In the genomic region with DNA sequence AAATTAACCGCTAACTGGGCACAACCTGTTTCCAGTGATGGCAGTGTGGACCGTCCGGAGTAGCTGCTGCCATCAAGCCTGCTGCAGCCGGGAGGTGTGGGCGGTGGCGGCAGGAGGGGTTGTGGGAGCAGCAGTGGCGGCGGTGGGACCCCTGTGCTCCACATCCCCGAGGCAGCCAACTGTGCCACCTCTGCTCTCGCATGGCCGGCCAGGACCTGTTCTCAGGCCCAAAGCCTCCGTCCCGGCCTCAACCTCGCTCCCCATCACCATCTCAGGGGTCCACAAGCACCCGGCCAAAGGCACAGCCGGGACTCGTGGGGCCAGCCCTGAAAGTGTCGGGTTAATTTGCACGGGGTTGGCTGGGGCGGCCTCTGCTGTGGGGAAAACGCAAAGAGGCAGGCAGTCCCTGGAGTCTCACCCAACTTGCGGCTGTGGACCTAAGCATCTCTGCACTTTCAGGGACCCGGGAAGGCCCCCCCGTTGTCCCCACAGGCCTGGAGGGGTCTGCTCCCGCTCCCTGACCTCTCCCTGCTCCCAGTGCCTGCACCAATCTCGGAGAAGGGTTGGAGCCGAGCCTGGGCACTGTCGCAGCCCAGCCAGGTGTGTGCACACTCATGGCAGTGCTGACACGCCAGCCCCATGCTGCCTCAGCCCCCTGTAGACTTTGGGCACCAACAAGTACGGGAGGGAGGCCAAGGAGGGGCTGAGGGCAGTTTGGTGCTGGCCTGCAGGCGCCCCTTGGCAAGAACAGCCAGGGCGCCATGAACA, we compare ENCODE assay signal across 26 cellular contexts. TPM values are rescaled to one million over a fixed set of nuclear protein-coding genes. Genes with fewer than 3 reads are reported as not detected.
DNase-seq lines count a peak whose midpoint lies in the region; ATAC-seq, FAIRE-seq and TF ChIP-seq lines count a peak whose summit lies in the region.
"Had no signal": no experiment of that assay in that cellular context is flagged by ENCODE, and none has a peak within 500 bp of the region (broad histone marks: within the 10 kb centered on the region; RNA-seq: fewer than 3 reads in every experiment).

No MANE protein-coding gene starts in this region.

- 93% methylated on average over 25 of the region's 32 CpGs for WGBS in HepG2 (ENCODE audit: low lambda C conversion rate)

- peak; percentile 35 for DNase-seq in H7
- peak; percentile 34 for DNase-seq in OCI-LY7 (ENCODE audit: low spot score)
- DNase-seq in HepG2 (ENCODE audit: low spot score) = no peak
- no peak for DNase-seq in RWPE1 (ENCODE audit: low spot score)
- DNase-seq in activated T-cell treated with anti-CD3 and anti-CD28 coated beads, Interleukin-2, amount 50 U/mL, for 48 hours = no peak
- DNase-seq in medulla oblongata (ENCODE audit: extremely low spot score) = no peak
- DNase-seq: activated T-cell treated with anti-CD3 and anti-CD28 coated beads, Interleukin-2, amount 50 U/mL, for 72 hours; aorta; BE2C; caudate nucleus; COR-L47; DMS79; GM23248; heart right ventricle; NCI-H187 treated with DMSO at 0.1 percent for 48 hours; NCI-H2227 treated with DMSO at 0.1 percent for 48 hours; NCI-H748 treated with DMSO at 0.1 percent for 48 hours; OCI-M1; SHP77; sigmoid colon; SW 1271 had no signal

- no peak for FAIRE-seq in HepG2 (lab: Jason Lieb, UNC)
- FAIRE-seq: A204.1, HTR-8/SVneo had no signal

- H3K9me3 ChIP-seq in OCI-LY7 (ENCODE audit: low read length) (peaks cover 5% of the 10 kb centered on the region; the same call in 1 of the 2 replicates), HepG2 (ENCODE audit: low read length) (no peaks in the 10 kb centered on the region)
- H3K9me3 ChIP-seq: BE2C, heart right ventricle, sigmoid colon had no signal

- H3K79me2 ChIP-seq in OCI-LY7 (ENCODE audit: insufficient read depth, low read depth, low read length) (no peaks in the 10 kb centered on the region; the same call in 1 of the 2 replicates), HepG2 (ENCODE audit: insufficient read depth, low read length) (no peaks in the 10 kb centered on the region)

- H3K27me3 ChIP-seq in H7 (ENCODE audit: control insufficient read depth, insufficient read depth, low read length) (no peaks in the 10 kb centered on the region), HepG2 (ENCODE audit: control insufficient read depth in 1 of 2, insufficient read depth in 2 of 2, low read length in 2 of 2) (no peaks in the 10 kb centered on the region)
- H3K27me3 ChIP-seq: BE2C, heart right ventricle, sigmoid colon had no signal

- intact Hi-C loops in OCI-LY7 (cut with micrococcal nuclease; ENCODE audit: unreplicated experiment) (no loop called here), HepG2 (cut with micrococcal nuclease; ENCODE audit: unreplicated experiment) (no loop called here)

- H4K20me1 ChIP-seq in OCI-LY7 (ENCODE audit: insufficient read depth, low read length) = no peaks in the 10 kb centered on the region
- no peaks in the 10 kb centered on the region for H4K20me1 ChIP-seq in HepG2 (ENCODE audit: insufficient read depth, low read length)

- H3K4me3 ChIP-seq in GM12875 (ENCODE audit: low read depth, low read length) = peak overlapping the region; percentile 8
- H3K4me3 ChIP-seq in H7 (ENCODE audit: insufficient read depth, low read depth, low read length) = no peak overlapping the region
- H3K4me3 ChIP-seq in OCI-LY7 (ENCODE audit: low read depth, low read length, poor library complexity, severe bottlenecking) = peak overlapping the region; percentile 44
- no peak overlapping the region for H3K4me3 ChIP-seq in HepG2 (replicated peaks in 1 of 3; ENCODE audit: insufficient read depth in 1 of 3, low read depth in 2 of 3, low read length in 3 of 3)
- H3K4me3 ChIP-seq: GM23248, heart right ventricle, sigmoid colon had no signal

- no peak for TF ChIP-seq POLR2A in HepG2 (IDR thresholded peaks at IDR 0.05; ENCODE audit: insufficient read depth in 1 of 2, low read depth in 2 of 2, low read length in 2 of 2)

- BruUV-seq in OCI-LY7 (replicated peaks; lab: Mats Ljungman, UMichigan) (no TSS peak), HepG2 (replicated peaks; lab: Mats Ljungman, UMichigan) (no TSS peak)

- H3K36me3 ChIP-seq in H7 (replicated peaks; ENCODE audit: control insufficient read depth, insufficient read depth, low read length) (no peaks in the 10 kb centered on the region), OCI-LY7 (ENCODE audit: insufficient read depth, low read length) (no peaks in the 10 kb centered on the region; the same call in 1 of the 2 replicates), HepG2 (replicated peaks in 1 of 2; ENCODE audit: control insufficient read depth in 1 of 2, insufficient read depth in 2 of 2, low read length in 2 of 2) (peaks cover 9 to 39% of the 10 kb centered on the region in 2 experiments)
- H3K36me3 ChIP-seq: BE2C, heart right ventricle, sigmoid colon had no signal

- CTCF ChIA-PET in OCI-LY7 (lab: Charles Lee; ENCODE audit: unreplicated experiment) (interaction anchor here (0.5 to 0.6 kb wide), 2 partner anchors 311 to 758 kb away, joined by 4 read pairs; no protein-coding TSS in a partner anchor), HepG2 (lab: Yijun Ruan, JAX; ENCODE audit: low intra/inter-chr PET ratio, low total read pairs) (no interaction called here), RWPE1 (lab: Yijun Ruan, JAX) (interaction anchor here (0.5 to 0.9 kb wide), 4 partner anchors 8 to 94 kb away, joined by 3 to 6 read pairs (median 4); no protein-coding TSS in a partner anchor)

- POLR2A ChIA-PET in OCI-LY7 (lab: Charles Lee) = interaction anchor here (0.8 to 2.4 kb wide), 7 partner anchors 8 to 159 kb away, joined by 3 to 17 read pairs (median 4); no protein-coding TSS in a partner anchor
- POLR2A ChIA-PET in HepG2 (lab: Yijun Ruan, JAX) = no interaction called here
- POLR2A ChIA-PET in RWPE1 (lab: Yijun Ruan, JAX; ENCODE audit: low non-redundant PET) = no interaction called here

- H3K4me2 ChIP-seq in OCI-LY7 (ENCODE audit: low read length) = peak overlapping the region; percentile 76
- H3K4me2 ChIP-seq in HepG2 (ENCODE audit: low read depth, low read length) = no peak overlapping the region

- H3K4me1 ChIP-seq in OCI-LY7 (ENCODE audit: insufficient read depth, low read length, poor library complexity, severe bottlenecking) = peaks cover 83% of the 10 kb centered on the region
- peaks cover 11% of the 10 kb centered on the region; the same call in 1 of the 2 replicates for H3K4me1 ChIP-seq in HepG2 (ENCODE audit: insufficient read depth, low read length)
- H3K4me1 ChIP-seq: BE2C, sigmoid colon had no signal

- H2AFZ ChIP-seq in OCI-LY7 (ENCODE audit: low read length) (peak overlapping the region; percentile 91), HepG2 (ENCODE audit: low read length) (no peak overlapping the region)
- H2AFZ ChIP-seq: GM23248 had no signal

- in situ Hi-C loops in HepG2 (cut with HindIII; ENCODE audit: extremely low pct_ligation_motif_present, low pct_unique_long_range_greater_than_20kb) = no loop called here

- TF ChIP-seq CTCF in GM12875 (IDR thresholded peaks at IDR 0.05; ENCODE audit: borderline replicate concordance, insufficient read depth, low read depth, low read length) = no peak
- TF ChIP-seq CTCF in OCI-LY7 (conservative IDR thresholded peaks at IDR 0.05; ENCODE audit: low read length) = no peak
- TF ChIP-seq CTCF in HepG2 (CRISPR knock-in tag; IDR thresholded peaks at IDR 0.05) = no peak
- no peak for TF ChIP-seq CTCF in RWPE1 (conservative IDR thresholded peaks at IDR 0.05; ENCODE audit: low read depth)

- H3K27ac ChIP-seq in OCI-LY7 (ENCODE audit: low read depth, low read length, poor library complexity, severe bottlenecking) = peak overlapping the region; percentile 62
- H3K27ac ChIP-seq in HepG2 (ENCODE audit: extremely low read length, insufficient read depth, low read length) = no peak overlapping the region
- no peak overlapping the region for H3K27ac ChIP-seq in RWPE1
- H3K27ac ChIP-seq: GM23248, heart right ventricle, sigmoid colon had no signal

- ATAC-seq in HepG2 (peak; percentile 48), GM21367 (IDR thresholded peaks at IDR 0.05; ENCODE audit: unreplicated experiment) (no peak)
- ATAC-seq: activated CD4-positive, alpha-beta T cell treated with anti-CD3 and anti-CD28 coated beads for 36 hours; activated T-cell treated with anti-CD3 and anti-CD28 coated beads, Interleukin-2, amount 50 U/mL, for 72 hours had no signal

- TF ChIP-seq EP300 in HepG2 (IDR thresholded peaks at IDR 0.05; ENCODE audit: low read depth in 2 of 2, low read length in 2 of 2) = no peak
- TF ChIP-seq EP300 in HepG2 (CRISPR knock-in tag; IDR thresholded peaks at IDR 0.05; ENCODE audit: borderline replicate concordance) = no peak

- no peaks in the 10 kb centered on the region for H3K9me2 ChIP-seq in OCI-LY7 (ENCODE audit: insufficient read depth, low read length)

- H3K9ac ChIP-seq in HepG2 (ENCODE audit: insufficient read depth, low read depth, low read length) = no peak overlapping the region
- H3K9ac ChIP-seq: GM23248 had no signal

- no peak for TF ChIP-seq RAD21 in HepG2 (CRISPR knock-in tag; IDR thresholded peaks at IDR 0.05)

RNA-seq across cellular contexts. Expression of a gene that starts 44.4 kb away (rescaled TPM):
- 24.2 and 26.3 TPM in 2 replicates for total RNA-seq in H7 (2014; rRNA removed; shearing (Covaris generic))
- 18.9 and 20.3 TPM in 2 replicates for total RNA-seq in OCI-LY7 (2014; rRNA removed; shearing (Covaris generic))
- total RNA-seq in OCI-LY7 (2022) (23.4 and 27.6 TPM in 2 replicates), HepG2 (2016; rRNA removed; fragmentation: Illumina TruSeq; extraction: Trizol) (63.1 and 75.9 TPM in 2 replicates)
- total RNA-seq in HepG2 (2016; cell fraction: cytosol; rRNA removed; fragmentation: Illumina TruSeq; extraction: Trizol; ENCODE audit: low read depth) = 29.0 and 31.0 TPM in 2 replicates
- 61.3 and 73.7 TPM in 2 replicates for total RNA-seq in HepG2 (2016; cell fraction: insoluble cytoplasmic fraction; rRNA removed; fragmentation: Illumina TruSeq; extraction: Trizol)
- total RNA-seq in HepG2 (2016; cell fraction: membrane; rRNA removed; fragmentation: Illumina TruSeq; extraction: Trizol) = 48.9 and 49.5 TPM in 2 replicates
- total RNA-seq in HepG2 (2016; cell fraction: nucleus; rRNA removed; fragmentation: Illumina TruSeq; extraction: Trizol) = 75.5 and 79.5 TPM in 2 replicates
- polyA plus RNA-seq in HepG2 (2011; rRNA removed) = 42.1 and 47.9 TPM in 2 replicates
- polyA plus RNA-seq in HepG2 (2011; cell fraction: cytosol; rRNA removed) = 38.1 and 43.8 TPM in 2 replicates
- 16.4 and 19.1 TPM in 2 replicates for polyA plus RNA-seq in HepG2 (2011; cell fraction: nucleus; rRNA removed)
- polyA plus RNA-seq in HepG2 (2012) = 27.3 and 33.4 TPM in 2 replicates
- 25.3 and 36.5 TPM in 2 replicates for polyA plus RNA-seq in HepG2 (2016; cell fraction: cytosol; fragmentation: Illumina TruSeq; extraction: Trizol; ENCODE audit: low read depth)
- polyA plus RNA-seq in HepG2 (2016; cell fraction: insoluble cytoplasmic fraction; fragmentation: Illumina TruSeq; extraction: Trizol; ENCODE audit: low read depth) = 45.3 and 45.9 TPM in 2 replicates
- polyA plus RNA-seq in HepG2 (2016; cell fraction: membrane; fragmentation: Illumina TruSeq; extraction: Trizol; ENCODE audit: low read depth) = 36.8 and 42.1 TPM in 2 replicates
- polyA plus RNA-seq in HepG2 (2016; cell fraction: nucleus; fragmentation: Illumina TruSeq; extraction: Trizol; ENCODE audit: insufficient read depth, low read depth) = 48.0 and 48.4 TPM in 2 replicates
- polyA minus RNA-seq in HepG2 (2011; rRNA and poly(A)+ RNA removed; ENCODE audit: low replicate concordance) = 35.3 and 78.6 TPM in 2 replicates
- polyA minus RNA-seq in HepG2 (2011; cell fraction: cytosol; rRNA and poly(A)+ RNA removed) = 29.3 and 30.9 TPM in 2 replicates
- 93.1 and 98.1 TPM in 2 replicates for polyA minus RNA-seq in HepG2 (2011; cell fraction: nucleus; rRNA and poly(A)+ RNA removed)

RNA-seq across cellular contexts. Expression of a gene that starts 45.0 kb away (rescaled TPM):
- total RNA-seq in H7 (2014; rRNA removed; shearing (Covaris generic)) = 3.4 and 5.8 TPM in 2 replicates
- 3.3 and 5.6 TPM in 2 replicates for total RNA-seq in OCI-LY7 (2014; rRNA removed; shearing (Covaris generic))
- total RNA-seq in OCI-LY7 (2022) (7.5 and 8.6 TPM in 2 replicates), HepG2 (2016; rRNA removed; fragmentation: Illumina TruSeq; extraction: Trizol) (44.3 and 52.8 TPM in 2 replicates)
- total RNA-seq in HepG2 (2016; cell fraction: cytosol; rRNA removed; fragmentation: Illumina TruSeq; extraction: Trizol; ENCODE audit: low read depth) = 7.9 and 9.1 TPM in 2 replicates
- 41.8 and 52.5 TPM in 2 replicates for total RNA-seq in HepG2 (2016; cell fraction: insoluble cytoplasmic fraction; rRNA removed; fragmentation: Illumina TruSeq; extraction: Trizol)
- total RNA-seq in HepG2 (2016; cell fraction: membrane; rRNA removed; fragmentation: Illumina TruSeq; extraction: Trizol) = 15.6 and 18.7 TPM in 2 replicates
- 57.0 and 59.6 TPM in 2 replicates for total RNA-seq in HepG2 (2016; cell fraction: nucleus; rRNA removed; fragmentation: Illumina TruSeq; extraction: Trizol)
- 33.1 and 41.4 TPM in 2 replicates for polyA plus RNA-seq in HepG2 (2011; rRNA removed)
- 18.5 and 21.5 TPM in 2 replicates for polyA plus RNA-seq in HepG2 (2011; cell fraction: cytosol; rRNA removed)
- polyA plus RNA-seq in HepG2 (2011; cell fraction: nucleus; rRNA removed) = 39.8 and 48.9 TPM in 2 replicates
- polyA plus RNA-seq in HepG2 (2012) = 16.7 and 41.9 TPM in 2 replicates
- polyA plus RNA-seq in HepG2 (2016; cell fraction: cytosol; fragmentation: Illumina TruSeq; extraction: Trizol; ENCODE audit: low read depth) = 2.6 and 3.6 TPM in 2 replicates
- polyA plus RNA-seq in HepG2 (2016; cell fraction: insoluble cytoplasmic fraction; fragmentation: Illumina TruSeq; extraction: Trizol; ENCODE audit: low read depth) = 35.0 and 35.6 TPM in 2 replicates
- polyA plus RNA-seq in HepG2 (2016; cell fraction: membrane; fragmentation: Illumina TruSeq; extraction: Trizol; ENCODE audit: low read depth) = 6.0 and 6.5 TPM in 2 replicates
- 38.1 and 42.1 TPM in 2 replicates for polyA plus RNA-seq in HepG2 (2016; cell fraction: nucleus; fragmentation: Illumina TruSeq; extraction: Trizol; ENCODE audit: insufficient read depth, low read depth)
- polyA minus RNA-seq in HepG2 (2011; rRNA and poly(A)+ RNA removed; ENCODE audit: low replicate concordance) = 1.4 and 19.1 TPM in 2 replicates
- 28.0 and 29.0 TPM in 2 replicates for polyA minus RNA-seq in HepG2 (2011; cell fraction: cytosol; rRNA and poly(A)+ RNA removed)
- 188 and 197 TPM in 2 replicates for polyA minus RNA-seq in HepG2 (2011; cell fraction: nucleus; rRNA and poly(A)+ RNA removed)

Comparison
In these comparisons a context has a peak if more than half of its experiments do, and no peak if none do; other contexts are left out.
1. H3K4me3 ChIP-seq: peak in GM12875 (single experiment) and OCI-LY7 (single experiment); none in H7 (single experiment) and HepG2 (0 of 3).
2. DNase-seq: peak in H7 (single experiment) and OCI-LY7 (single experiment); none in HepG2 (single experiment), RWPE1 (single experiment), activated T-cell treated with anti-CD3 and anti-CD28 coated beads, Interleukin-2, amount 50 U/mL, for 48 hours (0 of 2) and medulla oblongata (single experiment).